ENCODE assay signal across 1 cellular context in the genomic region with DNA sequence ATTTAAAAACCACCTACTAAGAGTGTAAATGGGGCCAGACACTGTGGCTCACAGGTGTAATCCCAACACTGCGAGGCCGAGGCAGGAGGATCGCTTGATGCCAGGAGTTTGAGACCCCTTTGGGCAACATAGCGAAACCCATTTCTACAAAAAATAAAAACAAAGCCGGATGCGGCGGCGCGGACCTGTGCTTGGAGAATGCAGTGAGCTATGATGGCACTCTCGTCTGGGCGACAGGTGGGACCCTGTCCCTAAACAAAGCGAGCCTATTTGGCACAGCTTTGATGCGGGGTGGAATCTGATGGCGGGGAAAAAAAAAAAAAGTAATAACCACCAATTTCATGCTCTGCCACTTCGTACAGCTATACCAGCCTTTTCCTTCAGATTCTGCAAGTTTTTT.
TF ChIP-seq lines count a peak whose summit lies in the region.

No MANE protein-coding gene starts in this region.

TF ChIP-seq in HCT116, 20 proteins besides CTCF, POLR2A, EP300 and RAD21:
- TF ChIP-seq FOSL1 (IDR thresholded peaks at IDR 0.05; ENCODE audit: low read depth) (no peak), SIN3A (IDR thresholded peaks at IDR 0.05; ENCODE audit: low read depth) (no peak), ZFX (IDR thresholded peaks at IDR 0.05) (no peak), JUND (IDR thresholded peaks at IDR 0.05) (no peak), CBX3 (IDR thresholded peaks at IDR 0.05; ENCODE audit: low read depth) (no peak), EZH2 (IDR thresholded peaks at IDR 0.05) (no peak), SP1 (IDR thresholded peaks at IDR 0.05; ENCODE audit: low read depth) (no peak), EZH2phosphoT487 (IDR thresholded peaks at IDR 0.05; ENCODE audit: borderline replicate concordance) (no peak)
- TF ChIP-seq, protein P1, sequence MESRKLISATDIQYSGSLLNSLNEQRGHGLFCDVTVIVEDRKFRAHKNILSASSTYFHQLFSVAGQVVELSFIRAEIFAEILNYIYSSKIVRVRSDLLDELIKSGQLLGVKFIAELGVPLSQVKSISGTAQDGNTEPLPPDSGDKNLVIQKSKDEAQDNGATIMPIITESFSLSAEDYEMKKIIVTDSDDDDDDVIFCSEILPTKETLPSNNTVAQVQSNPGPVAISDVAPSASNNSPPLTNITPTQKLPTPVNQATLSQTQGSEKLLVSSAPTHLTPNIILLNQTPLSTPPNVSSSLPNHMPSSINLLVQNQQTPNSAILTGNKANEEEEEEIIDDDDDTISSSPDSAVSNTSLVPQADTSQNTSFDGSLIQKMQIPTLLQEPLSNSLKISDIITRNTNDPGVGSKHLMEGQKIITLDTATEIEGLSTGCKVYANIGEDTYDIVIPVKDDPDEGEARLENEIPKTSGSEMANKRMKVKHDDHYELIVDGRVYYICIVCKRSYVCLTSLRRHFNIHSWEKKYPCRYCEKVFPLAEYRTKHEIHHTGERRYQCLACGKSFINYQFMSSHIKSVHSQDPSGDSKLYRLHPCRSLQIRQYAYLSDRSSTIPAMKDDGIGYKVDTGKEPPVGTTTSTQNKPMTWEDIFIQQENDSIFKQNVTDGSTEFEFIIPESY (IDR thresholded peaks at IDR 0.05; ENCODE audit: extremely low read depth, insufficient replicate concordance, low read length): no peak
